8 cellular contexts compared by ENCODE assay signal in the genomic region with DNA sequence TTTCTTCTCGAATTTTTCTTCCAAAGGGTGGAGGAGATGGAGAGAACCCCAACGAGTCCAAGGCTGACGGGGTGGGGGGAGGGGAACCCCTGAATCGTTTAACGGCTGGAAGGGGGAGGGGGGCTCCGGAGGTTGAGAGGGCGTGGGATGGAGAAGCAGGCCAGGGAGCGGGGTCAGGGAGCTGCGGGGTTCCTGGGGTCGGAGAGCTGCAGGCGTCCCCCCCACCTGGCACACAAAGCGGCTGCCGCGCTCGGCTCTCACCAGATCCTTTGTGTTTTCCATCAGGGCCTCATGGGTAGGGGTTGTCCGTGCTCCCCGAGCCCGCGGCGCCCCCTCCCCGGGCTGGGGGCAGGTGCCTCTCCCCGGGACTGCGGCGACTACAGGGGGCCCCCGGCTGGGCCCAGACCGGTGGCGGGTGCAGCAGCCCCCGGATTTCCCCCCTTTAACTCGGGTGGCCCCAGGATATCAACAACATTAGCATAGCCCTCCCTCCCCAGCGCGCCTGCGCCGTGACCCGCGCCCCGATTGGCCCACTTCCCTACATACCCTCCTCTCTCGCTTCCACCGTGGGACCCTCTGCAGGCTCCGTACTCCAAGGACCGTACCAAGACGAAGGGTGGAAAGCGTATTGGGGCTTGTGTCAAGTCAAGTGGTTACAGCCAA. TPM values are rescaled to one million over a fixed set of nuclear protein-coding genes. Genes with fewer than 3 reads are reported as not detected.
DNase-seq lines count a peak whose midpoint lies in the region; ATAC-seq and TF ChIP-seq lines count a peak whose summit lies in the region.

Gene MBTD1 (minus strand): TSS at position 476 of the 663 bp plus-strand sequence. CDS start 34,888 bp downstream, outside the sequence.

- peak within 1 kb of the TSS; percentile 89 for H3K27ac ChIP-seq in naive thymus-derived CD4-positive, alpha-beta T cell (ENCODE audit: low read depth, low read length)

- CTCF ChIA-PET in naive thymus-derived CD4-positive, alpha-beta T cell (lab: Charles Lee): no interaction called here

- no peaks in the 10 kb centered on the region for H3K27me3 ChIP-seq in naive thymus-derived CD4-positive, alpha-beta T cell (ENCODE audit: control insufficient read depth in 2 of 2, insufficient read depth in 2 of 2, low read length in 2 of 2)

- peak within 1 kb of the TSS; percentile 98 for H3K27ac Mint-ChIP-seq in activated T-helper 17 cell treated with anti-CD3 and anti-CD28 coated beads, Interleukin-2, amount 50 U/mL, for 72 hours
- peak within 1 kb of the TSS; percentile 96 to 99 (median 98) for H3K27ac Mint-ChIP-seq in naive thymus-derived CD4-positive, alpha-beta T cell
- peak within 1 kb of the TSS; percentile 98 for H3K27ac Mint-ChIP-seq in stimulated activated memory B cell treated with anti-CD40 and anti-IgM and Interleukin-4, amounts not matched to agents 10 μg/mL and 1 μg/mL and 100 μg/mL, for 72 hours

- POLR2A ChIA-PET in naive thymus-derived CD4-positive, alpha-beta T cell (lab: Charles Lee): interaction anchor here (1.6 kb wide), 1 partner anchor 106 kb away, joined by 3 read pairs; the partner anchor contains the start of gene NME1

- H3K4me1 ChIP-seq in naive thymus-derived CD4-positive, alpha-beta T cell (ENCODE audit: control insufficient read depth in 2 of 2, insufficient read depth in 2 of 2, low read length in 2 of 2): peaks cover 35 to 37% of the 10 kb centered on the region in 2 donors

- peaks cover 89% of the 10 kb centered on the region for H3K36me3 Mint-ChIP-seq in activated T-helper 17 cell treated with anti-CD3 and anti-CD28 coated beads, Interleukin-2, amount 50 U/mL, for 72 hours (ENCODE audit: low read depth)
- H3K36me3 Mint-ChIP-seq in naive thymus-derived CD4-positive, alpha-beta T cell: peaks cover 8 to 35% (median 15%) of the 10 kb centered on the region in 5 donors
- H3K36me3 Mint-ChIP-seq in stimulated activated memory B cell treated with anti-CD40 and anti-IgM and Interleukin-4, amounts not matched to agents 10 μg/mL and 1 μg/mL and 100 μg/mL, for 72 hours: peaks cover 10% of the 10 kb centered on the region

- H3K4me3 Mint-ChIP-seq in activated T-helper 17 cell treated with anti-CD3 and anti-CD28 coated beads, Interleukin-2, amount 50 U/mL, for 72 hours: peak within 1 kb of the TSS; percentile 81
- peak within 1 kb of the TSS; percentile 88 to 98 (median 96) for H3K4me3 Mint-ChIP-seq in naive thymus-derived CD4-positive, alpha-beta T cell
- H3K4me3 Mint-ChIP-seq in stimulated activated memory B cell treated with anti-CD40 and anti-IgM and Interleukin-4, amounts not matched to agents 10 μg/mL and 1 μg/mL and 100 μg/mL, for 72 hours: peak within 1 kb of the TSS; percentile 78

- H3K4me1 Mint-ChIP-seq in activated T-helper 17 cell treated with anti-CD3 and anti-CD28 coated beads, Interleukin-2, amount 50 U/mL, for 72 hours: peaks cover 26% of the 10 kb centered on the region
- peaks cover 49 to 81% (median 61%) of the 10 kb centered on the region in 7 donors for H3K4me1 Mint-ChIP-seq in naive thymus-derived CD4-positive, alpha-beta T cell
- H3K4me1 Mint-ChIP-seq in stimulated activated memory B cell treated with anti-CD40 and anti-IgM and Interleukin-4, amounts not matched to agents 10 μg/mL and 1 μg/mL and 100 μg/mL, for 72 hours: peaks cover 58% of the 10 kb centered on the region

- TF ChIP-seq CTCF in fibroblast of mammary gland (conservative IDR thresholded peaks at IDR 0.05; ENCODE audit: control insufficient read depth, insufficient read depth, low read depth, low read length): no peak

- H3K27me3 Mint-ChIP-seq in activated T-helper 17 cell treated with anti-CD3 and anti-CD28 coated beads, Interleukin-2, amount 50 U/mL, for 72 hours: no peaks in the 10 kb centered on the region
- no peaks in the 10 kb centered on the region for H3K27me3 Mint-ChIP-seq in naive thymus-derived CD4-positive, alpha-beta T cell
- no peaks in the 10 kb centered on the region for H3K27me3 Mint-ChIP-seq in stimulated activated memory B cell treated with anti-CD40 and anti-IgM and Interleukin-4, amounts not matched to agents 10 μg/mL and 1 μg/mL and 100 μg/mL, for 72 hours

- peak; percentile 77 for ATAC-seq in GM21825 (IDR thresholded peaks at IDR 0.05; ENCODE audit: unreplicated experiment)
- peak; percentile 89 for ATAC-seq in activated T-helper 17 cell treated with anti-CD3 and anti-CD28 coated beads, Interleukin-2, amount 50 U/mL, for 72 hours (replicated peaks)
- ATAC-seq in naive thymus-derived CD4-positive, alpha-beta T cell: peak; percentile 90
- peak; percentile 94 for ATAC-seq in stimulated activated memory B cell treated with anti-CD40 and anti-IgM and Interleukin-4, amounts not matched to agents 10 μg/mL and 1 μg/mL and 100 μg/mL, for 72 hours

- intact Hi-C loops in naive thymus-derived CD4-positive, alpha-beta T cell (cut with micrococcal nuclease): loop anchor here (1.0 to 10.0 kb wide), 13 partner anchors 93 to 1582 kb away; partner anchors contain the start of genes NME1 (in 2 of the 2), NME2 (in 2 of the 2), LUC7L3 (in 1 of the 2) and SPAG9 (in 1 of the 2)

- no peaks in the 10 kb centered on the region for H3K9me3 ChIP-seq in naive thymus-derived CD4-positive, alpha-beta T cell (ENCODE audit: control insufficient read depth in 2 of 3, low read length in 3 of 3)

- no peaks in the 10 kb centered on the region for H3K9me3 Mint-ChIP-seq in activated T-helper 17 cell treated with anti-CD3 and anti-CD28 coated beads, Interleukin-2, amount 50 U/mL, for 72 hours
- no peaks in the 10 kb centered on the region for H3K9me3 Mint-ChIP-seq in naive thymus-derived CD4-positive, alpha-beta T cell
- H3K9me3 Mint-ChIP-seq in stimulated activated memory B cell treated with anti-CD40 and anti-IgM and Interleukin-4, amounts not matched to agents 10 μg/mL and 1 μg/mL and 100 μg/mL, for 72 hours: no peaks in the 10 kb centered on the region

- H3K4me3 ChIP-seq in fibroblast of mammary gland (ENCODE audit: control insufficient read depth, low read depth, low read length): peak within 1 kb of the TSS; percentile 89
- H3K4me3 ChIP-seq in naive thymus-derived CD4-positive, alpha-beta T cell (ENCODE audit: low read length): peak within 1 kb of the TSS; percentile 89

- DNase-seq in DMS53 treated with DMSO at 0.1 percent for 48 hours (lab: John Stamatoyannopoulos, UW; ENCODE audit: unreplicated experiment): peak; percentile 96
- peak; percentile 99 for DNase-seq in Kasumi-1 (lab: John Stamatoyannopoulos, UW)
- DNase-seq in RPMI8226: peak; percentile 95
- DNase-seq in fibroblast of mammary gland (ENCODE audit: low read depth): peak; percentile 95
- peak in 8 of 9 donors; percentile 89 to 98 (median 97) for DNase-seq in naive thymus-derived CD4-positive, alpha-beta T cell

- peaks cover 0 to 27% (median 0%) of the 10 kb centered on the region in 3 experiments for H3K36me3 ChIP-seq in naive thymus-derived CD4-positive, alpha-beta T cell (ENCODE audit: control insufficient read depth in 2 of 3, insufficient read depth in 3 of 3, low read length in 3 of 3)

RNA-seq across cellular contexts. Expression of gene MBTD1, which starts in this region (rescaled TPM):
- 10 to 100 TPM; 10.7 to 17.2 TPM for total RNA-seq in activated T-helper 17 cell treated with anti-CD3 and anti-CD28 coated beads, Interleukin-2, amount 50 U/mL, for 72 hours
- 10 to 100 TPM; 16.9 to 35.8 (median 28.9) TPM for total RNA-seq in naive thymus-derived CD4-positive, alpha-beta T cell
- 1 to 10 TPM; 7.0 to 8.3 TPM for polyA plus RNA-seq in naive thymus-derived CD4-positive, alpha-beta T cell

Comparison
In these comparisons a context has a peak if more than half of its experiments do, and no peak if none do; other contexts are left out.
1. Peak in every context shown above with its lines: DNase-seq, ATAC-seq, H3K4me3 ChIP-seq and H3K27ac ChIP-seq.